In genomic region chr7:28276303-28276702, GRCh38 we compare ENCODE assay signal across 28 cellular contexts.
"Had no signal": no experiment of that assay in that cellular context is flagged by ENCODE, and none has a peak within 500 bp of the region (broad histone marks: within the 10 kb centered on the region; RNA-seq: fewer than 3 reads in every experiment).

No MANE protein-coding gene starts in this region.

- H3K4me3 ChIP-seq: adrenal gland, ascending aorta, breast epithelium, coronary artery, dorsolateral prefrontal cortex, esophagus muscularis mucosa, gastroesophageal sphincter had no signal

- DNase-seq: activated B cell treated with CpG ODN at 0.5 μM for 24 hours; activated CD4-positive, alpha-beta T cell treated with anti-CD3 and anti-CD28 coated beads for 48 hours; activated CD4-positive, alpha-beta T cell treated with anti-CD3 and anti-CD28 coated beads, Interleukin-2, amount 50 U/mL, for 1 hour; activated CD4-positive, alpha-beta T cell treated with anti-CD3 and anti-CD28 coated beads, Interleukin-2, amount 50 U/mL, for 48 hours; activated CD8-positive, alpha-beta memory T cell treated with anti-CD3 and anti-CD28 coated beads for 24 hours; activated CD8-positive, alpha-beta T cell treated with anti-CD3 and anti-CD28 coated beads for 36 hours; activated effector memory CD4-positive, alpha-beta T cell treated with Interleukin-2 at 50 U/mL for 16 hours; activated gamma-delta T cell treated with Interleukin-2 at 50 U/mL for 16 hours; activated naive CD4-positive, alpha-beta T cell treated with anti-CD3 and anti-CD28 coated beads, Interleukin-2, amount 50 U/mL, for 16 hours; activated naive CD4-positive, alpha-beta T cell treated with Interleukin-2 at 50 U/mL for 16 hours; activated T-cell treated with anti-CD3 and anti-CD28 coated beads, Interleukin-2, amount 50 U/mL, for 4 hours; adrenal gland; dorsolateral prefrontal cortex; effector memory CD8-positive, alpha-beta T cell; erythroblast; foreskin melanocyte; head of caudate nucleus; T-helper 1 cell; T-helper 17 cell; T1000; WERI-Rb-1 had no signal

- H3K27ac ChIP-seq: adrenal gland, ascending aorta, breast epithelium, coronary artery, dorsolateral prefrontal cortex, esophagus muscularis mucosa, gastroesophageal sphincter, WERI-Rb-1 had no signal

- ATAC-seq: activated CD4-positive, CD25-positive, alpha-beta regulatory T cell treated with anti-CD3 and anti-CD28 coated beads, Interleukin-2, amount 50 U/mL, for 24 hours; activated CD8-positive, alpha-beta T cell treated with anti-CD3 and anti-CD28 coated beads for 36 hours; activated T-cell treated with anti-CD3 and anti-CD28 coated beads, Interleukin-2, amount 50 U/mL, for 4 hours; activated T-helper 17 cell treated with anti-CD3 and anti-CD28 coated beads, Interleukin-2, amount 50 U/mL, for 72 hours; effector memory CD8-positive, alpha-beta T cell; gastroesophageal sphincter; T-helper 17 cell had no signal

- H3K27me3 ChIP-seq: adrenal gland, ascending aorta, breast epithelium, esophagus muscularis mucosa, gastroesophageal sphincter had no signal

- H3K36me3 ChIP-seq: adrenal gland, ascending aorta, breast epithelium, esophagus muscularis mucosa, gastroesophageal sphincter, WERI-Rb-1 had no signal

- H3K4me1 ChIP-seq: ascending aorta, breast epithelium, gastroesophageal sphincter had no signal

- H3K9me3 ChIP-seq: adrenal gland, ascending aorta, breast epithelium, esophagus muscularis mucosa, gastroesophageal sphincter had no signal
